In the genomic region with DNA sequence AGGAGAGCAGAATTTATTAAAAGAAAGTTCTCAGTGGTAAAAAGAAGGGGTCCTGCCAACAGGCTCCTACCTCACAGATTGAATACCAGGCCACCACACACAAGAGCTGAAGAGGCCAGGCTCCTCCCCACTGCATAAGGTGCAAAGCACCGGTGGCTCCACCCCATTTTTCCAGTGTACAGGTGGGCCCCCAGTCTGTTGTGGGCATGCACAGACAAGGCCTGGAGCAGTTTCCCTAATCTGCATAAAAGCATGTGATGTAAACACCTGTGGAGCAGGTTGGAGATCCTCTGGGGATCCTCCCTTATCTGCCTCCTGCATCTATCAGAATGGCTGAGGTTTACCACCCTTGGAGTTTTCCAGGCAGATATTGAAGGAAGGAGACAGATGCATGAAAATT, we compare ENCODE assay signal across 29 cellular contexts. TPM values are rescaled to one million over a fixed set of nuclear protein-coding genes. Genes with fewer than 3 reads are reported as not detected.
DNase-seq lines count a peak whose midpoint lies in the region; ATAC-seq, FAIRE-seq and TF ChIP-seq lines count a peak whose summit lies in the region.
"Had no signal": no experiment of that assay in that cellular context is flagged by ENCODE, and none has a peak within 500 bp of the region (broad histone marks: within the 10 kb centered on the region; RNA-seq: fewer than 3 reads in every experiment).

No MANE protein-coding gene starts in this region.

- H3K4me1 Mint-ChIP-seq in activated CD8-positive, alpha-beta memory T cell treated with anti-CD3 and anti-CD28 coated beads, Interleukin-2, amount 10 ng/mL, durations not matched to agents 7 days and 5 days: no peaks in the 10 kb centered on the region
- no peaks in the 10 kb centered on the region for H3K4me1 Mint-ChIP-seq in stimulated activated naive CD8-positive, alpha-beta T cell treated with anti-CD3 and anti-CD28 coated beads, Interleukin-15, amount 100 ng/mL, for 72 hours
- H3K4me1 Mint-ChIP-seq: CD4-positive, alpha-beta memory T cell; T-cell had no signal

- no peaks in the 10 kb centered on the region for H3K36me3 ChIP-seq in bronchial epithelial cell (ENCODE audit: control insufficient read depth, insufficient read depth, low read length)

- no peak overlapping the region for H3K4me3 ChIP-seq in bronchial epithelial cell (ENCODE audit: low read depth, low read length)
- H3K4me3 ChIP-seq: GM23248, K562, PC-9 had no signal

- TF ChIP-seq CTCF in bronchial epithelial cell (IDR thresholded peaks at IDR 0.05; ENCODE audit: insufficient read depth, low read length, severe bottlenecking): no peak

- no peak for FAIRE-seq in bronchial epithelial cell (lab: Jason Lieb, UNC)
- FAIRE-seq: G401.6, HTR-8/SVneo, K562 had no signal

- H3K9me3 Mint-ChIP-seq in activated CD8-positive, alpha-beta memory T cell treated with anti-CD3 and anti-CD28 coated beads, Interleukin-2, amount 10 ng/mL, durations not matched to agents 7 days and 5 days (ENCODE audit: low read depth): peaks cover 8% of the 10 kb centered on the region
- H3K9me3 Mint-ChIP-seq in stimulated activated naive CD8-positive, alpha-beta T cell treated with anti-CD3 and anti-CD28 coated beads, Interleukin-15, amount 100 ng/mL, for 72 hours: peaks cover 10 to 16% of the 10 kb centered on the region in 2 donors

- H3K36me3 Mint-ChIP-seq in activated CD8-positive, alpha-beta memory T cell treated with anti-CD3 and anti-CD28 coated beads, Interleukin-2, amount 10 ng/mL, durations not matched to agents 7 days and 5 days: no peaks in the 10 kb centered on the region
- H3K36me3 Mint-ChIP-seq: CD4-positive, alpha-beta memory T cell; T-cell had no signal

- no peaks in the 10 kb centered on the region for H3K27me3 Mint-ChIP-seq in activated CD8-positive, alpha-beta memory T cell treated with anti-CD3 and anti-CD28 coated beads, Interleukin-2, amount 10 ng/mL, durations not matched to agents 7 days and 5 days
- no peaks in the 10 kb centered on the region for H3K27me3 Mint-ChIP-seq in stimulated activated naive CD8-positive, alpha-beta T cell treated with anti-CD3 and anti-CD28 coated beads, Interleukin-15, amount 100 ng/mL, for 72 hours
- H3K27me3 Mint-ChIP-seq: CD4-positive, alpha-beta memory T cell; T-cell had no signal

- no peak overlapping the region for H3K4me3 Mint-ChIP-seq in activated CD8-positive, alpha-beta memory T cell treated with anti-CD3 and anti-CD28 coated beads, Interleukin-2, amount 10 ng/mL, durations not matched to agents 7 days and 5 days
- no peak overlapping the region for H3K4me3 Mint-ChIP-seq in stimulated activated naive CD8-positive, alpha-beta T cell treated with anti-CD3 and anti-CD28 coated beads, Interleukin-15, amount 100 ng/mL, for 72 hours
- H3K4me3 Mint-ChIP-seq: CD4-positive, alpha-beta memory T cell; H9; HFFc6; T-cell had no signal

- H3K27me3 ChIP-seq in bronchial epithelial cell (ENCODE audit: control insufficient read depth, insufficient read depth, low read length): peaks cover 2% of the 10 kb centered on the region

- peak overlapping the region; percentile 18 for H3K27ac Mint-ChIP-seq in activated CD8-positive, alpha-beta memory T cell treated with anti-CD3 and anti-CD28 coated beads, Interleukin-2, amount 10 ng/mL, durations not matched to agents 7 days and 5 days
- H3K27ac Mint-ChIP-seq in stimulated activated naive CD8-positive, alpha-beta T cell treated with anti-CD3 and anti-CD28 coated beads, Interleukin-15, amount 100 ng/mL, for 72 hours: no peak overlapping the region
- H3K27ac Mint-ChIP-seq: CD4-positive, alpha-beta memory T cell; H9; HFFc6; T-cell had no signal

- ATAC-seq in activated CD8-positive, alpha-beta memory T cell treated with anti-CD3 and anti-CD28 coated beads, Interleukin-2, amount 10 ng/mL, durations not matched to agents 7 days and 5 days: no peak
- ATAC-seq in stimulated activated naive CD8-positive, alpha-beta T cell treated with anti-CD3 and anti-CD28 coated beads, Interleukin-15, amount 100 ng/mL, for 72 hours: no peak
- ATAC-seq: K562, T-cell had no signal

- no peak for DNase-seq in activated CD8-positive, alpha-beta memory T cell treated with anti-CD3 and anti-CD28 coated beads, Interleukin-2, amount 10 ng/mL, durations not matched to agents 7 days and 5 days
- DNase-seq in activated CD8-positive, alpha-beta memory T cell treated with anti-CD3 and anti-CD28 coated beads, Interleukin-2, amount 50 U/mL, for 48 hours: no peak
- DNase-seq in NCI-H1105 treated with DMSO at 0.1 percent for 48 hours (lab: John Stamatoyannopoulos, UW) (peak; percentile 12), bronchial epithelial cell (ENCODE audit: low read depth) (peak; percentile 15), NCI-H82 (lab: John Stamatoyannopoulos, UW) (no peak)
- no peak for DNase-seq in stimulated activated naive CD8-positive, alpha-beta T cell treated with anti-CD3 and anti-CD28 coated beads, Interleukin-15, amount 100 ng/mL, for 72 hours
- DNase-seq in activated naive CD4-positive, alpha-beta T cell treated with Interleukin-2 at 50 U/mL for 16 hours: no peak
- DNase-seq: C1 segment of cervical spinal cord; CD4-positive, alpha-beta memory T cell; COR-L47; GM23248; H9; HFFc6; Kasumi-1; NCI-H187; NCI-H2081 treated with DMSO at 0.1 percent for 48 hours; NCI-H2227 treated with DMSO at 0.1 percent for 48 hours; NCI-H510A treated with DMSO at 0.1 percent for 48 hours; Right ventricle myocardium superior; T-cell had no signal

- CTCF ChIA-PET in activated CD8-positive, alpha-beta memory T cell treated with anti-CD3 and anti-CD28 coated beads, Interleukin-2, amount 10 ng/mL, durations not matched to agents 7 days and 5 days (lab: Charles Lee): no interaction called here

RNA-seq across cellular contexts. Expression of a gene that starts 45.7 kb away (rescaled TPM):
- total RNA-seq in activated CD8-positive, alpha-beta memory T cell treated with anti-CD3 and anti-CD28 coated beads, Interleukin-2, amount 10 ng/mL, durations not matched to agents 7 days and 5 days: not detected
- not detected in 2 replicates for total RNA-seq in bronchial epithelial cell
- total RNA-seq: A673; CD4-positive, alpha-beta memory T cell; Daoy; GM23248; H9; HFFc6; K562; M059J; PC-9; Right ventricle myocardium superior; SK-MEL-5; T-cell; T-helper 2 cell treated with Interferon-gamma antibody and Interleukin-4, amounts not matched to agents 100 ng/mL and 5 ng/mL, for 36 hours had no signal

Comparison
In these comparisons a context has a peak if more than half of its experiments do, and no peak if none do; other contexts are left out.
1. DNase-seq: peak in NCI-H1105 treated with DMSO at 0.1 percent for 48 hours (single experiment) and bronchial epithelial cell (single experiment); none in activated CD8-positive, alpha-beta memory T cell treated with anti-CD3 and anti-CD28 coated beads, Interleukin-2, amount 10 ng/mL, durations not matched to agents 7 days and 5 days (single experiment), activated CD8-positive, alpha-beta memory T cell treated with anti-CD3 and anti-CD28 coated beads, Interleukin-2, amount 50 U/mL, for 48 hours (single experiment), stimulated activated naive CD8-positive, alpha-beta T cell treated with anti-CD3 and anti-CD28 coated beads, Interleukin-15, amount 100 ng/mL, for 72 hours (0 of 2), NCI-H82 (single experiment) and activated naive CD4-positive, alpha-beta T cell treated with Interleukin-2 at 50 U/mL for 16 hours (single experiment).